Comparison of ENCODE assay signal across 18 cellular contexts in genomic region chr6:39286617-39287016, GRCh38. TPM values are rescaled to one million over a fixed set of nuclear protein-coding genes. Genes with fewer than 3 reads are reported as not detected.
"Had no signal": no experiment of that assay in that cellular context is flagged by ENCODE, and none has a peak within 500 bp of the region (broad histone marks: within the 10 kb centered on the region; RNA-seq: fewer than 3 reads in every experiment).

No MANE protein-coding gene starts in this region.

RNA-seq across cellular contexts. Expression of gene KCNK17, which starts 27.6 kb away (rescaled TPM):
- total RNA-seq: natural killer cell treated with Interleukin-12 subunit alpha and Interleukin-12 subunit beta and Interleukin-15 and Interleukin-18, amount 100 ng/mL, for 72 hours; osteocyte; pulmonary artery endothelial cell; smooth muscle cell; subcutaneous adipose tissue; temporal lobe; ureter; vagina had no signal
- polyA plus RNA-seq: smooth muscle cell had no signal

RNA-seq across cellular contexts. Expression of gene KCNK16, which starts 35.9 kb away (rescaled TPM):
- total RNA-seq: natural killer cell treated with Interleukin-12 subunit alpha and Interleukin-12 subunit beta and Interleukin-15 and Interleukin-18, amount 100 ng/mL, for 72 hours; neural crest cell; omental fat pad; osteocyte; posterior vena cava; prostate gland; pulmonary artery endothelial cell; right atrium auricular region; sciatic nerve; smooth muscle cell; spleen; subcutaneous adipose tissue; temporal lobe; thoracic aorta; tibial nerve; upper lobe of left lung; ureter; vagina had no signal
- polyA plus RNA-seq: smooth muscle cell, spleen had no signal

RNA-seq across cellular contexts. Expression of gene KCNK5, which starts 57.3 kb away (rescaled TPM):
- total RNA-seq: osteocyte, pulmonary artery endothelial cell, smooth muscle cell had no signal
- polyA plus RNA-seq: smooth muscle cell had no signal
